In genomic region chr4:163681208-163681821, GRCh38 we compare ENCODE assay signal across 7 cellular contexts.
A peak's percentile ranks its signal among the peaks of the same experiment; 100 is the strongest.
DNase-seq lines count a peak whose midpoint lies in the region; ATAC-seq, FAIRE-seq and TF ChIP-seq lines count a peak whose summit lies in the region.

No MANE protein-coding gene starts in this region.

- DNase-seq in D341Med (ENCODE audit: low spot score) (peak; percentile 31), GM18507 (ENCODE audit: extremely low spot score, insufficient read length, low read depth) (no peak), NCI-H748 (lab: John Stamatoyannopoulos, UW; ENCODE audit: unreplicated experiment) (peak; percentile 56), chondrocyte (ENCODE audit: low spot score) (no peak), activated gamma-delta T cell (lab: John Stamatoyannopoulos, UW) (no peak)

- H3K9me3 Mint-ChIP-seq in chondrocyte (ENCODE audit: low read depth), result no peaks in the 10 kb centered on the region
- no peaks in the 10 kb centered on the region for H3K9me3 Mint-ChIP-seq in nephron

- H3K36me3 Mint-ChIP-seq in chondrocyte (ENCODE audit: low read depth) (no peaks in the 10 kb centered on the region), nephron (ENCODE audit: low read depth) (no peaks in the 10 kb centered on the region)

- peak; percentile 82 for FAIRE-seq in GM18507 (lab: Jason Lieb, UNC)

- H3K4me1 Mint-ChIP-seq in chondrocyte (ENCODE audit: low read depth), result no peaks in the 10 kb centered on the region
- no peaks in the 10 kb centered on the region for H3K4me1 Mint-ChIP-seq in nephron

- H3K27me3 Mint-ChIP-seq in chondrocyte (ENCODE audit: low read depth) (peaks cover 9% of the 10 kb centered on the region), nephron (ENCODE audit: low read depth) (no peaks in the 10 kb centered on the region)

- H3K27ac Mint-ChIP-seq in chondrocyte (ENCODE audit: unreplicated experiment) (no peak overlapping the region), nephron (no peak overlapping the region)

- no peak overlapping the region for H3K4me3 Mint-ChIP-seq in chondrocyte (ENCODE audit: unreplicated experiment)
- H3K4me3 Mint-ChIP-seq in nephron, result no peak overlapping the region

- peak; percentile 75 for TF ChIP-seq CTCF in chondrocyte (IDR thresholded peaks at IDR 0.05)
- TF ChIP-seq CTCF in nephron (IDR thresholded peaks at IDR 0.05; ENCODE audit: unreplicated experiment in 3 of 3), result peak; percentile 32 to 57 (median 41)

- ATAC-seq in HG02885 (IDR thresholded peaks at IDR 0.05; ENCODE audit: poor library complexity, unreplicated experiment), result peak; percentile 82

Comparison
In these comparisons a context has a peak if more than half of its experiments do, and no peak if none do; other contexts are left out.
1. DNase-seq: peak in D341Med (single experiment) and NCI-H748 (single experiment); none in GM18507 (single experiment), chondrocyte (single experiment) and activated gamma-delta T cell (single experiment).